ENCODE assay signal across 8 cellular contexts in the genomic region with DNA sequence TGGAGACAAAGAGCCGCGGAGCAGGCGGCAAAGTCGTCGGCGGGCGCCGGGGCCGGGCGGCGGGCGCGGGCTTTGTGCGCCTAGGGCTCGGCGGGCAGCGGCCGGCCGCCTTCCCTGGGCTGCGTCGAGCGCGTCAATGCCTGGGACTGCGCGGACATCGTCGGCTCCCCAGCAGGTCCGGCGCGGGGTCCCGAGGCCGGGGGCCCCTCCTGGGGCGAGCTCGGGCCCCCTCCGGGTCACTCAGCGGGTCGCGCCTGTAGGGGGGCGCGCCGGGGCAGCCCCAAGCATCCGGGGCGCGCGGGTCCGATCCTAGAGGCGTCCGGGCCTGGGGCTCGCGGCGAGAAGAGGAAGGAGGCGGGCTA. TPM values are rescaled to one million over a fixed set of nuclear protein-coding genes. Genes with fewer than 3 reads are reported as not detected.
A peak's percentile ranks its signal among the peaks of the same experiment; 100 is the strongest.
DNase-seq lines count a peak whose midpoint lies in the region; ATAC-seq, FAIRE-seq and TF ChIP-seq lines count a peak whose summit lies in the region.

No MANE protein-coding gene starts in this region.

- TF ChIP-seq RAD21 in HepG2 (CRISPR knock-in tag; IDR thresholded peaks at IDR 0.05) = no peak

- H3K36me3 Mint-ChIP-seq in activated CD8-positive, alpha-beta memory T cell treated with anti-CD3 and anti-CD28 coated beads, Interleukin-2, amount 10 ng/mL, durations not matched to agents 7 days and 5 days = peaks cover 19% of the 10 kb centered on the region
- H3K36me3 Mint-ChIP-seq in activated naive CD8-positive, alpha-beta T cell treated with anti-CD3 and anti-CD28 coated beads, Interleukin-2, amount 10 ng/mL, durations not matched to agents 7 days and 5 days = peaks cover 23% of the 10 kb centered on the region

- peak overlapping the region; percentile 97 for H3K27ac Mint-ChIP-seq in activated CD8-positive, alpha-beta memory T cell treated with anti-CD3 and anti-CD28 coated beads, Interleukin-2, amount 10 ng/mL, durations not matched to agents 7 days and 5 days
- no peak overlapping the region for H3K27ac Mint-ChIP-seq in activated naive CD8-positive, alpha-beta T cell treated with anti-CD3 and anti-CD28 coated beads, Interleukin-2, amount 10 ng/mL, durations not matched to agents 7 days and 5 days

- H3K4me3 ChIP-seq in HepG2 (replicated peaks in 1 of 3; ENCODE audit: insufficient read depth in 1 of 3, low read depth in 2 of 3, low read length in 3 of 3) (peak overlapping the region; percentile 83 to 88 (median 84)), transverse colon (peak overlapping the region; percentile 86 to 94 (median 88))

- peak; percentile 2 for ATAC-seq in activated CD8-positive, alpha-beta memory T cell treated with anti-CD3 and anti-CD28 coated beads, Interleukin-2, amount 10 ng/mL, durations not matched to agents 7 days and 5 days
- no peak for ATAC-seq in activated naive CD8-positive, alpha-beta T cell treated with anti-CD3 and anti-CD28 coated beads, Interleukin-2, amount 10 ng/mL, durations not matched to agents 7 days and 5 days (ENCODE audit: low read depth)
- 0 out of 3 replicates have a peak, but pooled peaks have one; percentile 1 for ATAC-seq in HepG2

- no peak for TF ChIP-seq POLR2A in HepG2 (IDR thresholded peaks at IDR 0.05; ENCODE audit: insufficient read depth in 1 of 2, low read depth in 2 of 2, low read length in 2 of 2)
- no peak for TF ChIP-seq POLR2A in transverse colon (IDR thresholded peaks at IDR 0.05)

- H3K27me3 Mint-ChIP-seq in activated CD8-positive, alpha-beta memory T cell treated with anti-CD3 and anti-CD28 coated beads, Interleukin-2, amount 10 ng/mL, durations not matched to agents 7 days and 5 days = peaks cover 16% of the 10 kb centered on the region
- H3K27me3 Mint-ChIP-seq in activated naive CD8-positive, alpha-beta T cell treated with anti-CD3 and anti-CD28 coated beads, Interleukin-2, amount 10 ng/mL, durations not matched to agents 7 days and 5 days = peaks cover 7% of the 10 kb centered on the region

- peaks cover 45% of the 10 kb centered on the region for H4K20me1 ChIP-seq in HepG2 (ENCODE audit: insufficient read depth, low read length)

- no peak overlapping the region for H2AFZ ChIP-seq in HepG2 (ENCODE audit: low read length)

- peaks cover 40% of the 10 kb centered on the region for H3K79me2 ChIP-seq in HepG2 (ENCODE audit: insufficient read depth, low read length)

- peaks cover 2 to 4% of the 10 kb centered on the region in 2 experiments; a peak in 4 of 5 replicates for H3K27me3 ChIP-seq in HepG2 (ENCODE audit: control insufficient read depth in 1 of 2, insufficient read depth in 2 of 2, low read length in 2 of 2)
- no peaks in the 10 kb centered on the region for H3K27me3 ChIP-seq in transverse colon

- FAIRE-seq in HepG2 (lab: Jason Lieb, UNC) = no peak

- no peak for TF ChIP-seq CTCF in HepG2 (CRISPR knock-in tag; IDR thresholded peaks at IDR 0.05)
- TF ChIP-seq CTCF in transverse colon (IDR thresholded peaks at IDR 0.05) = no peak

- H3K4me3 Mint-ChIP-seq in activated CD8-positive, alpha-beta memory T cell treated with anti-CD3 and anti-CD28 coated beads, Interleukin-2, amount 10 ng/mL, durations not matched to agents 7 days and 5 days = peak overlapping the region; percentile 95
- peak overlapping the region; percentile 97 for H3K4me3 Mint-ChIP-seq in activated naive CD8-positive, alpha-beta T cell treated with anti-CD3 and anti-CD28 coated beads, Interleukin-2, amount 10 ng/mL, durations not matched to agents 7 days and 5 days

- CTCF ChIA-PET in activated CD8-positive, alpha-beta memory T cell treated with anti-CD3 and anti-CD28 coated beads, Interleukin-2, amount 10 ng/mL, durations not matched to agents 7 days and 5 days (lab: Charles Lee) = interaction anchor here (0.6 to 3.0 kb wide), 14 partner anchors 10 to 641 kb away, joined by 3 to 11 read pairs (median 4); no protein-coding TSS in a partner anchor
- CTCF ChIA-PET in HepG2 (lab: Yijun Ruan, JAX; ENCODE audit: low intra/inter-chr PET ratio, low total read pairs) = no interaction called here

- H3K4me1 Mint-ChIP-seq in activated CD8-positive, alpha-beta memory T cell treated with anti-CD3 and anti-CD28 coated beads, Interleukin-2, amount 10 ng/mL, durations not matched to agents 7 days and 5 days = peaks cover 61% of the 10 kb centered on the region
- H3K4me1 Mint-ChIP-seq in activated naive CD8-positive, alpha-beta T cell treated with anti-CD3 and anti-CD28 coated beads, Interleukin-2, amount 10 ng/mL, durations not matched to agents 7 days and 5 days = peaks cover 44% of the 10 kb centered on the region

- in situ Hi-C loops in HepG2 (cut with HindIII; ENCODE audit: extremely low pct_ligation_motif_present, low pct_unique_long_range_greater_than_20kb) (loop anchor here (25.0 kb wide), 1 partner anchor 635 kb away; the partner anchor contains the start of gene RPLP1), transverse colon (cut with MboI; ENCODE audit: low pct_ligation_motif_present in 1 of 4, low pct_unique_long_range_greater_than_20kb in 1 of 4, low sequenced_read_pairs in 3 of 4) (no loop called here)

- peak overlapping the region; percentile 81 for H3K9ac ChIP-seq in HepG2 (ENCODE audit: insufficient read depth, low read depth, low read length)

- peak overlapping the region; percentile 96 for H3K4me2 ChIP-seq in HepG2 (ENCODE audit: low read depth, low read length)

- H3K36me3 ChIP-seq in HepG2 (replicated peaks in 1 of 2; ENCODE audit: control insufficient read depth in 1 of 2, insufficient read depth in 2 of 2, low read length in 2 of 2) (peaks cover 3 to 10% of the 10 kb centered on the region in 2 experiments; a peak in 3 of 5 replicates), transverse colon (no peaks in the 10 kb centered on the region)

- POLR2A ChIA-PET in activated naive CD8-positive, alpha-beta T cell treated with anti-CD3 and anti-CD28 coated beads, Interleukin-2, amount 10 ng/mL, durations not matched to agents 7 days and 5 days (lab: Charles Lee) = interaction anchor here (0.8 to 3.1 kb wide), 20 partner anchors 10 to 644 kb away, joined by 3 to 14 read pairs (median 3); partner anchors contain the start of gene RPLP1
- POLR2A ChIA-PET in HepG2 (lab: Yijun Ruan, JAX) = interaction anchor here (1.0 to 12.3 kb wide), 4 partner anchors 8 to 96 kb away, joined by 4 to 152 read pairs (median 34); no protein-coding TSS in a partner anchor

- H3K27ac ChIP-seq in HepG2 (ENCODE audit: extremely low read length, insufficient read depth, low read length) (peak overlapping the region; percentile 95), transverse colon (peak overlapping the region; percentile 95 to 97 (median 96))

- DNase-seq in activated CD8-positive, alpha-beta memory T cell treated with anti-CD3 and anti-CD28 coated beads, Interleukin-2, amount 10 ng/mL, durations not matched to agents 7 days and 5 days = no peak
- no peak for DNase-seq in activated CD8-positive, alpha-beta memory T cell treated with anti-CD3 and anti-CD28 coated beads, Interleukin-2, amount 50 U/mL, for 4 hours
- no peak for DNase-seq in activated naive CD8-positive, alpha-beta T cell treated with anti-CD3 and anti-CD28 coated beads, Interleukin-2, amount 10 ng/mL, durations not matched to agents 7 days and 5 days
- DNase-seq in HepG2 (ENCODE audit: low spot score) (no peak), transverse colon (no peak), NCI-H2107 treated with DMSO at 0.1 percent for 48 hours (lab: John Stamatoyannopoulos, UW; ENCODE audit: unreplicated experiment) (no peak), MV-4-11 (lab: John Stamatoyannopoulos, UW) (no peak)
- no peak for DNase-seq in stimulated activated CD8-positive, alpha-beta memory T cell treated with anti-CD3 and anti-CD28 coated beads, Interleukin-4, amount 100 ng/mL, for 48 hours

- H3K9me3 Mint-ChIP-seq in activated CD8-positive, alpha-beta memory T cell treated with anti-CD3 and anti-CD28 coated beads, Interleukin-2, amount 10 ng/mL, durations not matched to agents 7 days and 5 days (ENCODE audit: low read depth) = no peaks in the 10 kb centered on the region
- H3K9me3 Mint-ChIP-seq in activated naive CD8-positive, alpha-beta T cell treated with anti-CD3 and anti-CD28 coated beads, Interleukin-2, amount 10 ng/mL, durations not matched to agents 7 days and 5 days = no peaks in the 10 kb centered on the region

- BruUV-seq in HepG2 (replicated peaks; lab: Mats Ljungman, UMichigan) = no TSS peak

- no peaks in the 10 kb centered on the region for H3K9me3 ChIP-seq in HepG2 (ENCODE audit: low read length)
- H3K9me3 ChIP-seq in transverse colon = no peaks in the 10 kb centered on the region

- H3K4me1 ChIP-seq in HepG2 (ENCODE audit: insufficient read depth, low read length) = peaks cover 69% of the 10 kb centered on the region
- peaks cover 33 to 69% (median 66%) of the 10 kb centered on the region in 4 donors for H3K4me1 ChIP-seq in transverse colon

- WGBS in HepG2 (ENCODE audit: low lambda C conversion rate) = no CpG with 5 or more reads among the region's 52 CpGs
- WGBS in transverse colon (ENCODE audit: low coverage in 1 of 2), 2 donors = no CpG with 5 or more reads among the region's 52 CpGs

- intact Hi-C loops in HepG2 (cut with micrococcal nuclease; ENCODE audit: unreplicated experiment) (loop anchor here (1.0 to 5.0 kb wide), 3 partner anchors 18 to 505 kb away; no protein-coding TSS in a partner anchor), transverse colon (cut with DNase I; ENCODE audit: low total_unique reads) (loop anchor here (5.0 to 10.0 kb wide), 2 partner anchors 168 to 225 kb away; no protein-coding TSS in a partner anchor)

- TF ChIP-seq EP300 in HepG2 (IDR thresholded peaks at IDR 0.05; ENCODE audit: low read depth in 2 of 2, low read length in 2 of 2) (no peak), HepG2 (CRISPR knock-in tag; IDR thresholded peaks at IDR 0.05; ENCODE audit: borderline replicate concordance) (no peak), transverse colon (IDR thresholded peaks at IDR 0.05; ENCODE audit: low read depth) (no peak)

RNA-seq across cellular contexts. Expression of gene TLE3, which starts 0.8 kb away (rescaled TPM):
- total RNA-seq in activated CD8-positive, alpha-beta memory T cell treated with anti-CD3 and anti-CD28 coated beads, Interleukin-2, amount 10 ng/mL, durations not matched to agents 7 days and 5 days = 10 to 100 TPM; 48.8 to 53.5 TPM
- total RNA-seq in activated naive CD8-positive, alpha-beta T cell treated with anti-CD3 and anti-CD28 coated beads, Interleukin-2, amount 10 ng/mL, durations not matched to agents 7 days and 5 days = 10 to 100 TPM; 80.5 to 87.9 TPM
- total RNA-seq in HepG2 (2016; rRNA removed; fragmentation: Illumina TruSeq; extraction: Trizol) (11.9 TPM in 2 replicates), transverse colon (100 to 1,000 TPM in 2 of 4 donors, 10 to 100 TPM in 2; 49.8 to 223 (median 114) TPM)
- 4.3 and 4.6 TPM in 2 replicates for total RNA-seq in HepG2 (2016; cell fraction: cytosol; rRNA removed; fragmentation: Illumina TruSeq; extraction: Trizol; ENCODE audit: low read depth)
- 11.3 and 13.4 TPM in 2 replicates for total RNA-seq in HepG2 (2016; cell fraction: insoluble cytoplasmic fraction; rRNA removed; fragmentation: Illumina TruSeq; extraction: Trizol)
- total RNA-seq in HepG2 (2016; cell fraction: membrane; rRNA removed; fragmentation: Illumina TruSeq; extraction: Trizol) = 6.8 and 8.2 TPM in 2 replicates
- total RNA-seq in HepG2 (2016; cell fraction: nucleus; rRNA removed; fragmentation: Illumina TruSeq; extraction: Trizol) = 17.8 and 18.8 TPM in 2 replicates
- 10.8 and 13.8 TPM in 2 replicates for polyA plus RNA-seq in HepG2 (2011; rRNA removed)
- 7.1 and 8.6 TPM in 2 replicates for polyA plus RNA-seq in HepG2 (2011; cell fraction: cytosol; rRNA removed)
- polyA plus RNA-seq in HepG2 (2011; cell fraction: nucleus; rRNA removed) = 48.8 and 69.4 TPM in 2 replicates
- 21.9 and 27.0 TPM in 2 replicates for polyA plus RNA-seq in HepG2 (2012)
- polyA plus RNA-seq in HepG2 (2016; cell fraction: cytosol; fragmentation: Illumina TruSeq; extraction: Trizol; ENCODE audit: low read depth) = 0.89 and 1.1 TPM in 2 replicates
- polyA plus RNA-seq in HepG2 (2016; cell fraction: insoluble cytoplasmic fraction; fragmentation: Illumina TruSeq; extraction: Trizol; ENCODE audit: low read depth) = 11.5 and 15.8 TPM in 2 replicates
- 2.4 and 4.2 TPM in 2 replicates for polyA plus RNA-seq in HepG2 (2016; cell fraction: membrane; fragmentation: Illumina TruSeq; extraction: Trizol; ENCODE audit: low read depth)
- 22.7 and 23.0 TPM in 2 replicates for polyA plus RNA-seq in HepG2 (2016; cell fraction: nucleus; fragmentation: Illumina TruSeq; extraction: Trizol; ENCODE audit: insufficient read depth, low read depth)
- 51.1 and 121 TPM in 2 replicates for polyA minus RNA-seq in HepG2 (2011; rRNA and poly(A)+ RNA removed; ENCODE audit: low replicate concordance)
- polyA minus RNA-seq in HepG2 (2011; cell fraction: cytosol; rRNA and poly(A)+ RNA removed) = 16.1 and 16.6 TPM in 2 replicates
- polyA minus RNA-seq in HepG2 (2011; cell fraction: nucleus; rRNA and poly(A)+ RNA removed) = 57.1 and 60.3 TPM in 2 replicates
